Comparison of ENCODE assay signal across 27 cellular contexts in the genomic region with DNA sequence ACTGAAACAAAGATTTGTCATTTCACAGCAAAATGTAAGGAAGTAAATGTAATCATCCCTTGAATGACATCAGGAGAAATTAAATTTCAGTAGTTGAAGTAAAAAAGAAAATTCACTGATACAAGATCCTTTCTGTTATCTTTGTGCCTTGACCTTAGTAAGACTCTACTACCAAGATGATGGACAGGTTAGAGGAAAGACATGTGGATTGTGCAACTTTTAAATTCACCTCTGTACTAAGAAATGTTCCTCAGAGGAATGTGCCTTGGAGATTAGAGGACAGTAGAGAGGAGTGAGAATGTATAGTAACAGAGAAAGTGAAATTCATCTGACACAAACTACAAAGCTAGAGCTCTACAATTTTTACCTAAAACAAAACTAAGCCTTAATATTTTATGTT.
DNase-seq lines count a peak whose midpoint lies in the region; ATAC-seq, FAIRE-seq and TF ChIP-seq lines count a peak whose summit lies in the region.
"Had no signal": no experiment of that assay in that cellular context is flagged by ENCODE, and none has a peak within 500 bp of the region (broad histone marks: within the 10 kb centered on the region; RNA-seq: fewer than 3 reads in every experiment).

No MANE protein-coding gene starts in this region.

- peaks cover 4% of the 10 kb centered on the region for H3K9me3 Mint-ChIP-seq in mesothelial cell of epicardium
- H3K9me3 Mint-ChIP-seq: CD14-positive monocyte, GM23338, HFFc6 had no signal

- no peak for FAIRE-seq in HepG2 (lab: Jason Lieb, UNC)
- FAIRE-seq: A549, GM12892, GM19239, H54 had no signal

- TF ChIP-seq CTCF in HepG2 (CRISPR knock-in tag; IDR thresholded peaks at IDR 0.05) (no peak), right lobe of liver (IDR thresholded peaks at IDR 0.05) (no peak), mesothelial cell of epicardium (IDR thresholded peaks at IDR 0.05; ENCODE audit: unreplicated experiment) (no peak)

- H2AFZ ChIP-seq in HepG2 (ENCODE audit: low read length) (no peak overlapping the region), GM23248 (no peak overlapping the region)
- H2AFZ ChIP-seq: GM23338 had no signal

- H4K20me1 ChIP-seq in HepG2 (ENCODE audit: insufficient read depth, low read length) (no peaks in the 10 kb centered on the region), GM23248 (ENCODE audit: insufficient read depth) (no peaks in the 10 kb centered on the region)
- H4K20me1 ChIP-seq: BLaER1 treated with 17β-estradiol and CSF1 and Interleukin-3, amounts not matched to agents 10 nM and 100 nM had no signal

- ATAC-seq in HepG2: no peak
- no peak for ATAC-seq in right lobe of liver
- ATAC-seq: A549, GM23338 had no signal

- H3K9me2 ChIP-seq in GM23248 (ENCODE audit: insufficient read depth): no peaks in the 10 kb centered on the region

- peaks cover 11% of the 10 kb centered on the region for H3K4me1 Mint-ChIP-seq in mesothelial cell of epicardium
- H3K4me1 Mint-ChIP-seq: CD14-positive monocyte; CD8-positive, alpha-beta memory T cell had no signal

- in situ Hi-C loops in HepG2 (cut with HindIII; ENCODE audit: extremely low pct_ligation_motif_present, low pct_unique_long_range_greater_than_20kb) (loop anchor here (25.0 kb wide), 1 partner anchor 402 kb away; no protein-coding TSS in a partner anchor), GM23248 (cut with MboI) (loop anchor here (25.0 kb wide), 1 partner anchor 377 kb away; the partner anchor contains the start of gene PLOD2)

- CTCF ChIA-PET in HepG2 (lab: Yijun Ruan, JAX; ENCODE audit: low intra/inter-chr PET ratio, low total read pairs): no interaction called here

- POLR2A ChIA-PET in HepG2 (lab: Yijun Ruan, JAX): no interaction called here

- H3K4me1 ChIP-seq in HepG2 (ENCODE audit: insufficient read depth, low read length) (no peaks in the 10 kb centered on the region), right lobe of liver (no peaks in the 10 kb centered on the region), GM23248 (ENCODE audit: insufficient read depth) (no peaks in the 10 kb centered on the region)
- H3K4me1 ChIP-seq: A549; BE2C; BLaER1 treated with 17β-estradiol and CSF1 and Interleukin-3, amounts not matched to agents 10 nM and 100 nM; HAP-1 had no signal

- TF ChIP-seq EP300 in HepG2 (IDR thresholded peaks at IDR 0.05; ENCODE audit: low read depth in 2 of 2, low read length in 2 of 2) (no peak), HepG2 (CRISPR knock-in tag; IDR thresholded peaks at IDR 0.05; ENCODE audit: borderline replicate concordance) (no peak)

- TF ChIP-seq RAD21 in HepG2 (CRISPR knock-in tag; IDR thresholded peaks at IDR 0.05): no peak

- no peak overlapping the region for H3K4me3 Mint-ChIP-seq in mesothelial cell of epicardium
- H3K4me3 Mint-ChIP-seq: CD14-positive monocyte; CD4-positive, alpha-beta T cell; CD8-positive, alpha-beta memory T cell; GM23338; HFFc6 had no signal

- H3K9me3 ChIP-seq in HepG2 (ENCODE audit: low read length) (no peaks in the 10 kb centered on the region), right lobe of liver (no peaks in the 10 kb centered on the region), GM23248 (ENCODE audit: low read depth) (no peaks in the 10 kb centered on the region)
- H3K9me3 ChIP-seq: A549; BE2C; BLaER1 treated with 17β-estradiol and CSF1 and Interleukin-3, amounts not matched to agents 10 nM and 100 nM; HAP-1 had no signal

- no peaks in the 10 kb centered on the region for H3K36me3 Mint-ChIP-seq in mesothelial cell of epicardium
- H3K36me3 Mint-ChIP-seq: CD14-positive monocyte; CD8-positive, alpha-beta memory T cell had no signal

- H3K27me3 ChIP-seq in HepG2 (ENCODE audit: control insufficient read depth in 1 of 2, insufficient read depth in 2 of 2, low read length in 2 of 2) (no peaks in the 10 kb centered on the region), right lobe of liver (no peaks in the 10 kb centered on the region), GM23248 (replicated peaks; ENCODE audit: insufficient read depth) (peaks cover 5% of the 10 kb centered on the region; the same call in 1 of the 2 replicates)
- H3K27me3 ChIP-seq: BLaER1 treated with 17β-estradiol and CSF1 and Interleukin-3, amounts not matched to agents 10 nM and 100 nM had no signal

- H3K79me2 ChIP-seq in HepG2 (ENCODE audit: insufficient read depth, low read length) (no peaks in the 10 kb centered on the region), GM23248 (ENCODE audit: insufficient read depth) (no peaks in the 10 kb centered on the region)

- no peaks in the 10 kb centered on the region for H3K27me3 Mint-ChIP-seq in mesothelial cell of epicardium (ENCODE audit: low read depth)
- H3K27me3 Mint-ChIP-seq: CD4-positive, alpha-beta T cell; CD8-positive, alpha-beta memory T cell had no signal

- intact Hi-C loops in HepG2 (cut with micrococcal nuclease; ENCODE audit: unreplicated experiment): no loop called here
- intact Hi-C loops in right lobe of liver (cut with DNase I): no loop called here

- H3F3A ChIP-seq in GM23248 (ENCODE audit: insufficient read depth): no peaks in the 10 kb centered on the region

- no peak overlapping the region for H3K4me3 ChIP-seq in HepG2 (replicated peaks in 1 of 3; ENCODE audit: insufficient read depth in 1 of 3, low read depth in 2 of 3, low read length in 3 of 3)
- H3K4me3 ChIP-seq in right lobe of liver: no peak overlapping the region
- H3K4me3 ChIP-seq in GM23248: no peak overlapping the region
- H3K4me3 ChIP-seq: A549; BLaER1 treated with 17β-estradiol and CSF1 and Interleukin-3, amounts not matched to agents 10 nM and 100 nM; GM23338; HAP-1 had no signal

- H3K27ac ChIP-seq in HepG2 (ENCODE audit: extremely low read length, insufficient read depth, low read length): no peak overlapping the region
- no peak overlapping the region for H3K27ac ChIP-seq in right lobe of liver
- no peak overlapping the region for H3K27ac ChIP-seq in GM23248
- H3K27ac ChIP-seq: A549; BLaER1 treated with 17β-estradiol and CSF1 and Interleukin-3, amounts not matched to agents 10 nM and 100 nM had no signal

- no peak overlapping the region for H3K9ac ChIP-seq in HepG2 (ENCODE audit: insufficient read depth, low read depth, low read length)
- H3K9ac ChIP-seq in GM23248: no peak overlapping the region
- H3K9ac ChIP-seq: BLaER1 treated with 17β-estradiol and CSF1 and Interleukin-3, amounts not matched to agents 10 nM and 100 nM had no signal

- H3K27ac Mint-ChIP-seq in mesothelial cell of epicardium: peak overlapping the region; percentile 21
- H3K27ac Mint-ChIP-seq: CD14-positive monocyte; CD4-positive, alpha-beta T cell; CD8-positive, alpha-beta memory T cell; GM23338; HFFc6 had no signal

- TF ChIP-seq POLR2A in HepG2 (IDR thresholded peaks at IDR 0.05; ENCODE audit: insufficient read depth in 1 of 2, low read depth in 2 of 2, low read length in 2 of 2) (no peak), right lobe of liver (IDR thresholded peaks at IDR 0.05) (no peak)

- no TSS peak for BruUV-seq in HepG2 (replicated peaks; lab: Mats Ljungman, UMichigan)

- H3K4me2 ChIP-seq in HepG2 (ENCODE audit: low read depth, low read length) (no peak overlapping the region), GM23248 (ENCODE audit: unreplicated experiment) (no peak overlapping the region)
- H3K4me2 ChIP-seq: A549; BLaER1 treated with 17β-estradiol and CSF1 and Interleukin-3, amounts not matched to agents 10 nM and 100 nM; GM23338 had no signal

- no peaks in the 10 kb centered on the region for H3K36me3 ChIP-seq in HepG2 (replicated peaks in 1 of 2; ENCODE audit: control insufficient read depth in 1 of 2, insufficient read depth in 2 of 2, low read length in 2 of 2)
- no peaks in the 10 kb centered on the region for H3K36me3 ChIP-seq in right lobe of liver
- no peaks in the 10 kb centered on the region for H3K36me3 ChIP-seq in GM23248 (ENCODE audit: low read depth)
- H3K36me3 ChIP-seq: BE2C; BLaER1 treated with 17β-estradiol and CSF1 and Interleukin-3, amounts not matched to agents 10 nM and 100 nM; HAP-1 had no signal

- no peak for DNase-seq in HepG2 (ENCODE audit: low spot score)
- DNase-seq in right lobe of liver: no peak
- DNase-seq in NCI-H226: peak; percentile 67
- peak; percentile 32 for DNase-seq in amniotic epithelial cell (ENCODE audit: low read depth)
- DNase-seq in mesothelial cell of epicardium (ENCODE audit: low spot score in 2 of 2, unreplicated experiment in 2 of 2): no peak
- no peak for DNase-seq in amygdala (lab: John Stamatoyannopoulos, UW)
- DNase-seq in GM23248: no peak
- DNase-seq in NCI-H69 (lab: John Stamatoyannopoulos, UW): no peak
- DNase-seq: 8988T; ACHN; AML-193; BE2C; Calu3; CD4-positive, alpha-beta T cell; CD8-positive, alpha-beta memory T cell; COR-L47; DMS153; DND-41; HFFc6 had no signal

TF ChIP-seq in HepG2, 621 proteins besides CTCF, POLR2A, EP300 and RAD21:
- TF ChIP-seq YY1 (IDR thresholded peaks at IDR 0.05; ENCODE audit: insufficient read depth, insufficient replicate concordance, low read depth, low read length) (no peak), CEBPB (IDR thresholded peaks at IDR 0.05; ENCODE audit: borderline replicate concordance, low read depth, low read length) (0 out of 2 replicates have a peak, but pooled peaks have one; percentile 34), ZNF501 (CRISPR knock-in tag; IDR thresholded peaks at IDR 0.05) (no peak)
TF ChIP-seq in HepG2: peak in this region for 1.

Comparison
In these comparisons a context has a peak if more than half of its experiments do, and no peak if none do; other contexts are left out.
1. DNase-seq: peak in NCI-H226 (single experiment) and amniotic epithelial cell (single experiment); none in HepG2 (single experiment), right lobe of liver (0 of 3), mesothelial cell of epicardium (0 of 2), amygdala (0 of 56), GM23248 (single experiment) and NCI-H69 (single experiment).